ENCODE assay signal across 8 cellular contexts in genomic region chr17:17591408-17592265, GRCh38. TPM values are rescaled to one million over a fixed set of nuclear protein-coding genes. Genes with fewer than 3 reads are reported as not detected.
DNase-seq lines count a peak whose midpoint lies in the region; ATAC-seq, FAIRE-seq and TF ChIP-seq lines count a peak whose summit lies in the region.

Gene PEMT (minus strand): TSS chr17:17591708. CDS start chr17:17591626, 82 bp downstream.

- intact Hi-C loops in psoas muscle (cut with DNase I): no loop called here

- DNase-seq in NCI-H187 (lab: John Stamatoyannopoulos, UW): peak; percentile 77 to 85
- peak; percentile 77 to 99 (median 90) for DNase-seq in T-helper 2 cell
- DNase-seq in right atrium auricular region (ENCODE audit: low spot score): peak; percentile 98
- DNase-seq in psoas muscle: peak; percentile 95 to 97
- peak; percentile 98 for DNase-seq in urothelium cell line (ENCODE audit: low spot score)

- H3K4me1 ChIP-seq in right atrium auricular region (peaks cover 0 to 21% of the 10 kb centered on the region in 2 donors), psoas muscle (peaks cover 16% of the 10 kb centered on the region)

- FAIRE-seq in urothelium cell line (lab: Jason Lieb, UNC): peak; percentile 48

- ATAC-seq in GM18498 (IDR thresholded peaks at IDR 0.05; ENCODE audit: unreplicated experiment): peak; percentile 94
- ATAC-seq in HG02938 (IDR thresholded peaks at IDR 0.05; ENCODE audit: unreplicated experiment): peak; percentile 93
- peak; percentile 96 to 97 (median 96) for ATAC-seq in psoas muscle

- no peak for TF ChIP-seq CTCF in right atrium auricular region (IDR thresholded peaks at IDR 0.05)
- peak; percentile 5 for TF ChIP-seq CTCF in psoas muscle (IDR thresholded peaks at IDR 0.05)

- peak within 1 kb of the TSS; percentile 79 to 86 for H3K4me3 ChIP-seq in right atrium auricular region
- H3K4me3 ChIP-seq in psoas muscle: peak within 1 kb of the TSS; percentile 96

- H3K27me3 ChIP-seq in right atrium auricular region (no peaks in the 10 kb centered on the region), psoas muscle (ENCODE audit: insufficient read depth in 3 of 3, low read length in 2 of 3) (no peaks in the 10 kb centered on the region)

- WGBS in psoas muscle, 3 donors: 0% methylated on average over 69 to 76 of the region's 76 CpGs

- H3K36me3 ChIP-seq in right atrium auricular region (no peaks in the 10 kb centered on the region), psoas muscle (ENCODE audit: insufficient read depth in 1 of 2, low read depth in 1 of 2) (no peaks in the 10 kb centered on the region)

- H3K27ac ChIP-seq in angular gyrus (ENCODE audit: low read depth, low read length): peak within 1 kb of the TSS; percentile 83
- H3K27ac ChIP-seq in right atrium auricular region: peak within 1 kb of the TSS; percentile 86 to 88
- H3K27ac ChIP-seq in psoas muscle: peak within 1 kb of the TSS; percentile 92

- H3K9me3 ChIP-seq in right atrium auricular region: no peaks in the 10 kb centered on the region
- H3K9me3 ChIP-seq in psoas muscle: no peaks in the 10 kb centered on the region

RNA-seq across cellular contexts. Expression of gene PEMT, which starts in this region (rescaled TPM):
- total RNA-seq in right atrium auricular region (10 to 100 TPM; 27.8 to 37.7 TPM), psoas muscle (10 to 100 TPM; 15.9 to 28.1 (median 21.7) TPM)
- 10 to 100 TPM; 24.1 to 79.0 (median 35.7) TPM for polyA plus RNA-seq in psoas muscle

Comparison
In these comparisons a context has a peak if more than half of its experiments do, and no peak if none do; other contexts are left out.
1. Peak in every context shown above with its lines: DNase-seq, ATAC-seq, H3K4me3 ChIP-seq and H3K27ac ChIP-seq.